ENCODE assay signal across 8 cellular contexts in genomic region chr1:246564839-246565750, GRCh38. TPM values are rescaled to one million over a fixed set of nuclear protein-coding genes. Genes with fewer than 3 reads are reported as not detected.
DNase-seq lines count a peak whose midpoint lies in the region; ATAC-seq and TF ChIP-seq lines count a peak whose summit lies in the region.

No MANE protein-coding gene starts in this region.

- peak overlapping the region; percentile 82 for H2AFZ ChIP-seq in GM23248

- peak overlapping the region; percentile 75 for H3K4me2 ChIP-seq in GM23248 (ENCODE audit: unreplicated experiment)

- peak overlapping the region; percentile 93 for H3K4me3 ChIP-seq in GM23248
- H3K4me3 ChIP-seq in RWPE2 (ENCODE audit: severe bottlenecking): peak overlapping the region; percentile 86
- peak overlapping the region; percentile 75 to 99 (median 92) for H3K4me3 ChIP-seq in esophagus muscularis mucosa
- peak overlapping the region; percentile 95 for H3K4me3 ChIP-seq in retinal pigment epithelial cell (ENCODE audit: low read length)

- H3K9ac ChIP-seq in GM23248: peak overlapping the region; percentile 87

- no peaks in the 10 kb centered on the region for H3K9me2 ChIP-seq in GM23248 (ENCODE audit: insufficient read depth)

- H3K27me3 ChIP-seq in GM23248 (replicated peaks; ENCODE audit: insufficient read depth): no peaks in the 10 kb centered on the region
- no peaks in the 10 kb centered on the region for H3K27me3 ChIP-seq in RWPE2 (ENCODE audit: insufficient read depth, poor library complexity, severe bottlenecking)
- H3K27me3 ChIP-seq in esophagus muscularis mucosa: no peaks in the 10 kb centered on the region

- 26 to 29% methylated on average over 32 to 33 of the region's 33 CpGs for WGBS in GM23248 (ENCODE audit: low coverage in 1 of 2, low lambda C conversion rate in 2 of 2, missing lambda C conversion rate in 2 of 2), 2 experiments
- 38% methylated on average over 33 of the region's 33 CpGs for WGBS in esophagus muscularis mucosa

- H3K27ac ChIP-seq in GM23248 (peak overlapping the region; percentile 86), RWPE2 (ENCODE audit: poor library complexity, severe bottlenecking) (peak overlapping the region; percentile 72), esophagus muscularis mucosa (replicated peaks in 1 of 4) (peak overlapping the region; percentile 91 to 100 (median 98))

- H3K9me3 ChIP-seq in GM23248 (ENCODE audit: low read depth) (no peaks in the 10 kb centered on the region), RWPE2 (ENCODE audit: severe bottlenecking) (no peaks in the 10 kb centered on the region), esophagus muscularis mucosa (no peaks in the 10 kb centered on the region)

- peaks cover 91% of the 10 kb centered on the region for H3K79me2 ChIP-seq in GM23248 (ENCODE audit: insufficient read depth)

- in situ Hi-C loops in GM23248 (cut with MboI): no loop called here
- in situ Hi-C loops in GM13977 (cut with MboI; ENCODE audit: low pct_unique_long_range_greater_than_20kb, low sequenced_read_pairs, unreplicated experiment): no loop called here

- TF ChIP-seq CTCF in RWPE2 (IDR thresholded peaks at IDR 0.05; ENCODE audit: poor library complexity, severe bottlenecking) (no peak), esophagus muscularis mucosa (IDR thresholded peaks at IDR 0.05) (no peak), retinal pigment epithelial cell (conservative IDR thresholded peaks at IDR 0.05; ENCODE audit: low read depth, low read length) (no peak), GM13977 (IDR thresholded peaks at IDR 0.05; ENCODE audit: extremely low read depth, insufficient read depth, missing control alignments) (no peak)

- peaks cover 32% of the 10 kb centered on the region for H3K4me1 ChIP-seq in GM23248 (ENCODE audit: insufficient read depth)
- peaks cover 9% of the 10 kb centered on the region for H3K4me1 ChIP-seq in RWPE2 (ENCODE audit: insufficient read depth, poor library complexity, severe bottlenecking)
- peaks cover 38 to 48% (median 45%) of the 10 kb centered on the region in 4 donors for H3K4me1 ChIP-seq in esophagus muscularis mucosa

- DNase-seq in GM23248 (peak; percentile 39), RWPE2 (ENCODE audit: low spot score) (no peak), esophagus muscularis mucosa (ENCODE audit: extremely low spot score) (no peak), retinal pigment epithelial cell (ENCODE audit: low read depth) (no peak), HuH-7 (ENCODE audit: low spot score) (no peak), globus pallidus (ENCODE audit: low spot score) (no peak), GM13977 (ENCODE audit: low spot score) (no peak)

- no peak for TF ChIP-seq POLR2A in esophagus muscularis mucosa (IDR thresholded peaks at IDR 0.05; ENCODE audit: low read depth)

- ATAC-seq in RWPE2 (ENCODE audit: low read depth) (no peak), GM19351 (IDR thresholded peaks at IDR 0.05; ENCODE audit: unreplicated experiment) (no peak)

- TF ChIP-seq EP300 in esophagus muscularis mucosa (IDR thresholded peaks at IDR 0.05): no peak

- H4K20me1 ChIP-seq in GM23248 (ENCODE audit: insufficient read depth): no peaks in the 10 kb centered on the region

- H3K36me3 ChIP-seq in GM23248 (ENCODE audit: low read depth): peaks cover 10% of the 10 kb centered on the region
- peaks cover 22% of the 10 kb centered on the region for H3K36me3 ChIP-seq in RWPE2 (ENCODE audit: low read depth)
- peaks cover 8 to 32% (median 16%) of the 10 kb centered on the region in 4 donors for H3K36me3 ChIP-seq in esophagus muscularis mucosa

- peaks cover 31% of the 10 kb centered on the region for H3F3A ChIP-seq in GM23248 (ENCODE audit: insufficient read depth)

- intact Hi-C loops in esophagus muscularis mucosa (cut with DNase I): loop anchor here (2.0 to 10.0 kb wide), 4 partner anchors 52 to 190 kb away; no protein-coding TSS in a partner anchor

RNA-seq across cellular contexts. Expression of gene TFB2M, which starts 1.0 kb away (rescaled TPM):
- 20.6 and 28.8 TPM in 2 replicates for total RNA-seq in GM23248 (2014; rRNA removed; shearing (Covaris generic))
- polyA plus RNA-seq in GM23248 (2016; fragmentation: Nextera tagmentation; extraction: Ambion mirVana): 32.0 and 32.1 TPM in 2 replicates
- total RNA-seq in esophagus muscularis mucosa: 10 to 100 TPM in 2 of 4 donors, 1 to 10 TPM in 2; 9.1 to 12.9 (median 11.4) TPM

RNA-seq across cellular contexts. Expression of gene CNST, which starts 1.2 kb away (rescaled TPM):
- 41.7 and 44.5 TPM in 2 replicates for total RNA-seq in GM23248 (2014; rRNA removed; shearing (Covaris generic))
- 33.5 and 35.0 TPM in 2 replicates for polyA plus RNA-seq in GM23248 (2016; fragmentation: Nextera tagmentation; extraction: Ambion mirVana)
- 10 to 100 TPM; 55.4 to 74.7 (median 61.9) TPM for total RNA-seq in esophagus muscularis mucosa

RNA-seq across cellular contexts. Expression of gene SMYD3, which starts 58.0 kb away (rescaled TPM):
- 32.1 and 39.1 TPM in 2 replicates for total RNA-seq in GM23248 (2014; rRNA removed; shearing (Covaris generic))
- 39.1 and 44.8 TPM in 2 replicates for polyA plus RNA-seq in GM23248 (2016; fragmentation: Nextera tagmentation; extraction: Ambion mirVana)
- 10 to 100 TPM; 12.0 to 15.0 (median 13.2) TPM for total RNA-seq in esophagus muscularis mucosa
